Comparison of ENCODE assay signal across 8 cellular contexts in the genomic region with DNA sequence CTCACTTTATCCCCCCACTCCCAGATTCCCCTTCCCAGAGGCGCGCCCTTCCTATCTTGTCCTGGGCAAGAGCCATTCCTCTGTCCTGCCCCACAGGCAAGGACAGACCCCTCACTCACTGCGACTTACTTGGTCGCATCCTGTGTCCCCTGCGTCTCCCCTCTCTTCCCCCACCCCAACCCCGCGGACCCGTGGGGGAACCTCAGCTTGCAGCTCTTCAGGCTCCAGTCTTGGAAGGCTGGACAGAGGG. TPM values are rescaled to one million over a fixed set of nuclear protein-coding genes. Genes with fewer than 3 reads are reported as not detected.
DNase-seq lines count a peak whose midpoint lies in the region; ATAC-seq and TF ChIP-seq lines count a peak whose summit lies in the region.

No MANE protein-coding gene starts in this region.

- H3K4me2 ChIP-seq in SK-N-SH (peak overlapping the region; percentile 93), fibroblast of lung (ENCODE audit: extremely low read depth, insufficient read depth, low read length) (peak overlapping the region; percentile 85), parathyroid adenoma (ENCODE audit: low read length) (peak overlapping the region; percentile 89)

- H3K27ac Mint-ChIP-seq in CD8-positive, alpha-beta T cell: no peak overlapping the region

- H4K20me1 ChIP-seq in SK-N-SH (ENCODE audit: insufficient read depth) (no peaks in the 10 kb centered on the region), fibroblast of lung (ENCODE audit: control insufficient read depth, extremely low read depth, insufficient read depth, low read length) (no peaks in the 10 kb centered on the region)

- peak overlapping the region; percentile 71; the same call in 1 of the 2 replicates for H2AFZ ChIP-seq in SK-N-SH (ENCODE audit: low read depth)
- H2AFZ ChIP-seq in fibroblast of lung (ENCODE audit: low read length): peak overlapping the region; percentile 67
- peak overlapping the region; percentile 70 for H2AFZ ChIP-seq in parathyroid adenoma

- H3K9ac ChIP-seq in SK-N-SH (peak overlapping the region; percentile 16; the same call in 1 of the 2 replicates), fibroblast of lung (ENCODE audit: insufficient read depth, low read length) (no peak overlapping the region), parathyroid adenoma (no peak overlapping the region)

- peaks cover 49% of the 10 kb centered on the region for H3K27me3 Mint-ChIP-seq in CD8-positive, alpha-beta T cell (ENCODE audit: low read depth)

- no peak for TF ChIP-seq CTCF in CD8-positive, alpha-beta T cell (IDR thresholded peaks at IDR 0.05)
- TF ChIP-seq CTCF in SK-N-SH (IDR thresholded peaks at IDR 0.05) (no peak), fibroblast of lung (conservative IDR thresholded peaks at IDR 0.05 in 1 of 2, IDR thresholded peaks at IDR 0.05 in 1 of 2; ENCODE audit: low read depth in 1 of 2, low read length in 2 of 2) (no peak), parathyroid adenoma (IDR thresholded peaks at IDR 0.05) (no peak)

- peaks cover 4% of the 10 kb centered on the region for H3K9me3 Mint-ChIP-seq in CD8-positive, alpha-beta T cell

- peak overlapping the region; percentile 76 for H3K4me3 Mint-ChIP-seq in CD8-positive, alpha-beta T cell

- CTCF ChIA-PET in CD8-positive, alpha-beta T cell (lab: Charles Lee): interaction anchor here (0.9 kb wide), 1 partner anchor 9 kb away, joined by 3 read pairs; no protein-coding TSS in a partner anchor
- CTCF ChIA-PET in SK-N-SH (lab: Yijun Ruan, JAX): interaction anchor here (0.8 to 5.4 kb wide), 12 partner anchors 9 to 286 kb away, joined by 3 to 32 read pairs (median 9); no protein-coding TSS in a partner anchor

- DNase-seq in CD8-positive, alpha-beta T cell: no peak
- no peak for DNase-seq in SK-N-SH
- no peak for DNase-seq in fibroblast of lung (ENCODE audit: low read depth in 2 of 2)
- no peak for DNase-seq in hepatic stellate cell (ENCODE audit: low spot score)
- DNase-seq in AG20443 (ENCODE audit: low spot score): no peak
- no peak for DNase-seq in NCI-H187 treated with DMSO at 0.1 percent for 48 hours (lab: John Stamatoyannopoulos, UW)
- DNase-seq in dedifferentiated amniotic fluid mesenchymal stem cell (ENCODE audit: extremely low spot score): no peak

- intact Hi-C loops in CD8-positive, alpha-beta T cell (cut with DNase I, micrococcal nuclease): no loop called here

- no peaks in the 10 kb centered on the region for H3K79me2 ChIP-seq in SK-N-SH (ENCODE audit: insufficient read depth)
- H3K79me2 ChIP-seq in fibroblast of lung (ENCODE audit: control insufficient read depth, insufficient read depth, low read length): no peaks in the 10 kb centered on the region
- H3K79me2 ChIP-seq in parathyroid adenoma: no peaks in the 10 kb centered on the region

- TF ChIP-seq EP300 in SK-N-SH (IDR thresholded peaks at IDR 0.05; ENCODE audit: borderline replicate concordance in 1 of 2, low read depth in 1 of 2, low read length in 1 of 2): no peak

- no peak for TF ChIP-seq RAD21 in SK-N-SH (IDR thresholded peaks at IDR 0.05; ENCODE audit: low read length)

- peaks cover 18% of the 10 kb centered on the region for H3K27me3 ChIP-seq in CD8-positive, alpha-beta T cell (ENCODE audit: insufficient read depth, low read length)
- H3K27me3 ChIP-seq in SK-N-SH (ENCODE audit: insufficient read depth): no peaks in the 10 kb centered on the region
- peaks cover 16% of the 10 kb centered on the region for H3K27me3 ChIP-seq in fibroblast of lung (ENCODE audit: control insufficient read depth, insufficient read depth, low read length)
- no peaks in the 10 kb centered on the region for H3K27me3 ChIP-seq in parathyroid adenoma (ENCODE audit: control insufficient read depth, insufficient read depth, low read length)

- POLR2A ChIA-PET in CD8-positive, alpha-beta T cell (lab: Charles Lee): no interaction called here
- POLR2A ChIA-PET in SK-N-SH (lab: Yijun Ruan, JAX): interaction anchor here (1.3 to 1.4 kb wide), 2 partner anchors 12 to 31 kb away, joined by 3 to 4 read pairs; no protein-coding TSS in a partner anchor

- peaks cover 21% of the 10 kb centered on the region for H3K4me1 Mint-ChIP-seq in CD8-positive, alpha-beta T cell (ENCODE audit: low read depth)

- peak overlapping the region; percentile 39 for H3K4me3 ChIP-seq in CD8-positive, alpha-beta T cell (ENCODE audit: low read depth, low read length)
- H3K4me3 ChIP-seq in SK-N-SH (ENCODE audit: low read depth in 2 of 2, low read length in 1 of 2): peak overlapping the region; percentile 52 to 70
- peak overlapping the region; percentile 37 to 54 (median 42) for H3K4me3 ChIP-seq in fibroblast of lung (replicated peaks in 1 of 4; ENCODE audit: control extremely low read depth in 1 of 4, insufficient read depth in 1 of 4, low read depth in 3 of 4, low read length in 4 of 4)
- H3K4me3 ChIP-seq in parathyroid adenoma (ENCODE audit: low read depth, low read length): peak overlapping the region; percentile 52

- no peaks in the 10 kb centered on the region for H3K9me3 ChIP-seq in CD8-positive, alpha-beta T cell (ENCODE audit: low read length)
- H3K9me3 ChIP-seq in SK-N-SH (no peaks in the 10 kb centered on the region), fibroblast of lung (ENCODE audit: control insufficient read depth, insufficient read depth, low read depth, low read length) (no peaks in the 10 kb centered on the region), parathyroid adenoma (ENCODE audit: control insufficient read depth, low read length) (no peaks in the 10 kb centered on the region)

- no peaks in the 10 kb centered on the region for H3K36me3 Mint-ChIP-seq in CD8-positive, alpha-beta T cell

- no peak for ATAC-seq in CD8-positive, alpha-beta T cell

- peaks cover 9% of the 10 kb centered on the region for H3F3A ChIP-seq in SK-N-SH (replicated peaks; ENCODE audit: insufficient read depth)

- 5% methylated on average over 8 of the region's 8 CpGs for WGBS in SK-N-SH (ENCODE audit: low lambda C conversion rate)

- no peak overlapping the region for H3K27ac ChIP-seq in CD8-positive, alpha-beta T cell (ENCODE audit: low read depth, low read length)
- H3K27ac ChIP-seq in SK-N-SH (ENCODE audit: low read depth in 2 of 2, low read length in 1 of 2): no peak overlapping the region
- no peak overlapping the region for H3K27ac ChIP-seq in fibroblast of lung (ENCODE audit: insufficient read depth, low read length)
- no peak overlapping the region for H3K27ac ChIP-seq in parathyroid adenoma

- H3K36me3 ChIP-seq in CD8-positive, alpha-beta T cell (ENCODE audit: insufficient read depth, low read length): no peaks in the 10 kb centered on the region
- no peaks in the 10 kb centered on the region for H3K36me3 ChIP-seq in SK-N-SH (replicated peaks in 1 of 2; ENCODE audit: control insufficient read depth in 1 of 2, insufficient read depth in 2 of 2, low read length in 1 of 2)
- H3K36me3 ChIP-seq in fibroblast of lung (ENCODE audit: control insufficient read depth, insufficient read depth, low read length): no peaks in the 10 kb centered on the region
- H3K36me3 ChIP-seq in parathyroid adenoma (ENCODE audit: control insufficient read depth, insufficient read depth, low read length): no peaks in the 10 kb centered on the region

- no peaks in the 10 kb centered on the region for H3K9me2 ChIP-seq in SK-N-SH

- peaks cover 13% of the 10 kb centered on the region for H3K4me1 ChIP-seq in CD8-positive, alpha-beta T cell (ENCODE audit: insufficient read depth, low read length)
- H3K4me1 ChIP-seq in SK-N-SH (ENCODE audit: control insufficient read depth in 1 of 2, insufficient read depth in 2 of 2, low read depth in 1 of 2, low read length in 1 of 2) (peaks cover 5 to 25% of the 10 kb centered on the region in 2 experiments; a peak in 2 of 4 replicates), fibroblast of lung (ENCODE audit: control insufficient read depth, extremely low read depth, insufficient read depth, low read length) (peaks cover 6% of the 10 kb centered on the region), parathyroid adenoma (no peaks in the 10 kb centered on the region)

TF ChIP-seq in SK-N-SH, 30 proteins besides CTCF, POLR2A, EP300 and RAD21:
- TF ChIP-seq EZH2phosphoT487 (IDR thresholded peaks at IDR 0.05; ENCODE audit: borderline replicate concordance, low read depth): no peak
- no peak for TF ChIP-seq NRF1 (IDR thresholded peaks at IDR 0.05; ENCODE audit: low read depth, low read length)
- TF ChIP-seq GABPA (IDR thresholded peaks at IDR 0.05; ENCODE audit: low read depth): no peak
- TF ChIP-seq RFX5 (IDR thresholded peaks at IDR 0.05; ENCODE audit: low read length): no peak
- no peak for TF ChIP-seq GATA2 (CRISPR knock-in tag; IDR thresholded peaks at IDR 0.05)

RNA-seq across cellular contexts. Expression of gene GGTA1, which starts 0.5 kb away (rescaled TPM):
- total RNA-seq in CD8-positive, alpha-beta T cell: not detected
- polyA plus RNA-seq in SK-N-SH (2012; rRNA removed) (0.03 and 0.11 TPM in 2 replicates), fibroblast of lung (0.03 TPM in 1 of 2 replicates, not detected in the other)
- polyA plus RNA-seq in SK-N-SH (2012; cell fraction: cytosol; rRNA removed): 0.17 and 0.29 TPM in 2 replicates
- polyA plus RNA-seq in SK-N-SH (2012; cell fraction: nucleus; rRNA removed): not detected in 2 replicates
- under 0.01 TPM in 1 of 2 replicates, not detected in the other for total RNA-seq in fibroblast of lung
- 0.13 and 0.16 TPM in 2 replicates for polyA plus RNA-seq in fibroblast of lung (2012)
- polyA minus RNA-seq in fibroblast of lung (ENCODE audit: low replicate concordance): not detected in 2 replicates
